20 cellular contexts compared by ENCODE assay signal in genomic region chr11:75996523-75997272, GRCh38.
"Had no signal": no experiment of that assay in that cellular context is flagged by ENCODE, and none has a peak within 500 bp of the region (broad histone marks: within the 10 kb centered on the region; RNA-seq: fewer than 3 reads in every experiment).

No MANE protein-coding gene starts in this region.

- H3K9me3 Mint-ChIP-seq: dendritic cell treated with granulocyte-macrophage colony-stimulating factor and Interleukin-4, amounts not matched to agents 40 ng/mL and 50 ng/mL, for 4 days; effector memory CD8-positive, alpha-beta T cell had no signal

- H3K27ac ChIP-seq: breast epithelium, epithelial cell of prostate, gastroesophageal sphincter, heart right ventricle, neutrophil, suprapubic skin had no signal

- H3K4me1 Mint-ChIP-seq: activated CD4-positive, alpha-beta T cell treated with anti-CD3 and anti-CD28 coated beads, Interleukin-2, amount 10 ng/mL, durations not matched to agents 7 days and 5 days had no signal

- DNase-seq: activated CD4-positive, alpha-beta T cell treated with anti-CD3 and anti-CD28 coated beads, Interleukin-2, amount 10 ng/mL, durations not matched to agents 7 days and 5 days; activated CD4-positive, CD25-positive, alpha-beta regulatory T cell; activated CD8-positive, alpha-beta memory T cell treated with anti-CD3 and anti-CD28 coated beads, Interleukin-2, amount 50 U/mL, for 48 hours; activated naive CD8-positive, alpha-beta T cell treated with anti-CD3 and anti-CD28 coated beads, Interleukin-2, amount 10 ng/mL, durations not matched to agents 7 days and 5 days; cerebellar nuclear complex; effector memory CD8-positive, alpha-beta T cell; heart right ventricle; mucosa of descending colon; naive thymus-derived CD8-positive, alpha-beta T cell; stimulated activated CD4-positive, alpha-beta T cell treated with anti-CD3 and anti-CD28 coated beads, Interleukin-4, amount 100 ng/mL, for 24 hours; SW 1271 had no signal

- ATAC-seq: effector memory CD8-positive, alpha-beta T cell; gastroesophageal sphincter; heart right ventricle; mucosa of descending colon; naive thymus-derived CD8-positive, alpha-beta T cell had no signal

- H3K27me3 ChIP-seq: breast epithelium, gastroesophageal sphincter, heart right ventricle, neutrophil, suprapubic skin had no signal

- H3K36me3 ChIP-seq: breast epithelium, heart right ventricle, neutrophil, suprapubic skin had no signal

- H3K9me3 ChIP-seq: breast epithelium, mucosa of descending colon, neutrophil, suprapubic skin had no signal

- H3K27ac Mint-ChIP-seq: activated CD4-positive, alpha-beta T cell treated with anti-CD3 and anti-CD28 coated beads, Interleukin-2, amount 10 ng/mL, durations not matched to agents 7 days and 5 days; activated naive CD8-positive, alpha-beta T cell treated with anti-CD3 and anti-CD28 coated beads, Interleukin-2, amount 10 ng/mL, durations not matched to agents 7 days and 5 days; dendritic cell treated with granulocyte-macrophage colony-stimulating factor and Interleukin-4, amounts not matched to agents 40 ng/mL and 50 ng/mL, for 4 days; effector memory CD8-positive, alpha-beta T cell; naive thymus-derived CD8-positive, alpha-beta T cell; stimulated activated naive CD8-positive, alpha-beta T cell treated with anti-CD3 and anti-CD28 coated beads, Interleukin-15, Interleukin-2, amounts not matched to agents 100 ng/mL and 50 ng/mL, for 24 hours; type B pancreatic cell had no signal

- H3K4me3 ChIP-seq: breast epithelium, gastroesophageal sphincter, heart right ventricle, lung, mucosa of descending colon, suprapubic skin had no signal

- H3K4me3 Mint-ChIP-seq: activated CD4-positive, alpha-beta T cell treated with anti-CD3 and anti-CD28 coated beads, Interleukin-2, amount 10 ng/mL, durations not matched to agents 7 days and 5 days; activated naive CD8-positive, alpha-beta T cell treated with anti-CD3 and anti-CD28 coated beads, Interleukin-2, amount 10 ng/mL, durations not matched to agents 7 days and 5 days; dendritic cell treated with granulocyte-macrophage colony-stimulating factor and Interleukin-4, amounts not matched to agents 40 ng/mL and 50 ng/mL, for 4 days; effector memory CD8-positive, alpha-beta T cell; naive thymus-derived CD8-positive, alpha-beta T cell; stimulated activated naive CD8-positive, alpha-beta T cell treated with anti-CD3 and anti-CD28 coated beads, Interleukin-15, Interleukin-2, amounts not matched to agents 100 ng/mL and 50 ng/mL, for 24 hours; type B pancreatic cell had no signal

- H3K4me1 ChIP-seq: breast epithelium, gastroesophageal sphincter had no signal

- H3K27me3 Mint-ChIP-seq: activated CD4-positive, alpha-beta T cell treated with anti-CD3 and anti-CD28 coated beads, Interleukin-2, amount 10 ng/mL, durations not matched to agents 7 days and 5 days; activated naive CD8-positive, alpha-beta T cell treated with anti-CD3 and anti-CD28 coated beads, Interleukin-2, amount 10 ng/mL, durations not matched to agents 7 days and 5 days; dendritic cell treated with granulocyte-macrophage colony-stimulating factor and Interleukin-4, amounts not matched to agents 40 ng/mL and 50 ng/mL, for 4 days; effector memory CD8-positive, alpha-beta T cell; naive thymus-derived CD8-positive, alpha-beta T cell; stimulated activated naive CD8-positive, alpha-beta T cell treated with anti-CD3 and anti-CD28 coated beads, Interleukin-15, Interleukin-2, amounts not matched to agents 100 ng/mL and 50 ng/mL, for 24 hours; type B pancreatic cell had no signal
